In the genomic region with DNA sequence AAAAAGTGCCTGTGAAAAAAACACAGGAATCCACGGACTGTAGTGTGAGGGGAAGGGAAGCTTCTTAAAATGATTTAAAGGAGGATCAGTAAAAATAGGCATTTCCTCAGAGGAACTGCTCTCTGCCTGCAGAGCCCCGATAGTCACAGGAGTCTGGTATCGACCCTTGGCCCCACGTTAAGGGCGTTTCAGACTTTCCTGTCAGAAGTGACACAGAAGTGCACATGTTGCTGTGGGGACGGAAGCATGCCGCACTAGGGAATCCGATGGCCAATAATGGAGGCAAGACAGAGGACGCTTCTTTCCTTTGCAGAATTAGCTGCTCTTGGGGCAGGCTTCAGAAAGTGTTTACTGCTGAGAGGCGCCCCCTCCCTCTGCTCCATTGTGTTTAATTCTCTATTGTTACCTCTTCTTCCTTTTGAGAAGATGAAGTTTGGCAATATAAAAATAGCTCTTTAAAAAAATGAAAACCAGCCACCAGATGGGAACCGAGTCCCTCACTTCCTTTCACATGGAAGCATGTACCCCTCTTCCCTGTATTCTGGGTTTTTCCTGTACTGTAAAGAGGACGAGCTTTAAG, we compare ENCODE assay signal across 1 cellular context.
TF ChIP-seq lines count a peak whose summit lies in the region.

No MANE protein-coding gene starts in this region.

TF ChIP-seq in GM12878, 131 proteins besides CTCF, POLR2A, EP300 and RAD21:
- TF ChIP-seq GATAD2B (conservative IDR thresholded peaks at IDR 0.05; ENCODE audit: low read depth), result no peak
